Comparison of ENCODE assay signal across 8 cellular contexts in genomic region chr7:101507791-101508252, GRCh38.
DNase-seq lines count a peak whose midpoint lies in the region; ATAC-seq and TF ChIP-seq lines count a peak whose summit lies in the region.

No MANE protein-coding gene starts in this region.

- H3K27me3 ChIP-seq in thyroid gland = no peaks in the 10 kb centered on the region

- intact Hi-C loops in left colon (cut with DNase I, micrococcal nuclease) (loop anchor here in 1 of 2 donors (10.0 kb wide), 1 partner anchor 143 kb away; the partner anchor contains the start of gene COL26A1), thyroid gland (cut with DNase I) (no loop called here)

- no peaks in the 10 kb centered on the region for H3K4me1 ChIP-seq in thyroid gland

- TF ChIP-seq CTCF in thyroid gland (IDR thresholded peaks at IDR 0.05) = peak in 5 of 6 experiments; percentile 15 to 71 (median 51)

- 14 to 22% methylated on average over 9 of the region's 9 CpGs for WGBS in thyroid gland, 2 donors

- TF ChIP-seq POLR2A in thyroid gland (IDR thresholded peaks at IDR 0.05) = no peak

- H3K36me3 ChIP-seq in thyroid gland = no peaks in the 10 kb centered on the region

- H3K27ac ChIP-seq in thyroid gland = no peak overlapping the region

- DNase-seq in DMS 273 treated with DMSO at 0.1 percent for 48 hours (lab: John Stamatoyannopoulos, UW) (peak; percentile 76), HuH-7.5 (ENCODE audit: low spot score) (peak; percentile 68), OCI-M2 (lab: John Stamatoyannopoulos, UW; ENCODE audit: unreplicated experiment) (peak; percentile 3), amniotic epithelial cell (ENCODE audit: low read depth) (peak; percentile 19), left colon (peak in 1 of 2 donors; percentile 35), thyroid gland (peak; percentile 35 to 42), GM19238 (ENCODE audit: insufficient read length, low spot score) (no peak), activated gamma-delta T cell (lab: John Stamatoyannopoulos, UW) (no peak)

- H3K4me3 ChIP-seq in thyroid gland (replicated peaks in 1 of 3) = no peak overlapping the region

- peak; percentile 31 for ATAC-seq in left colon

- H3K9me3 ChIP-seq in thyroid gland = no peaks in the 10 kb centered on the region

Comparison
In these comparisons a context has a peak if more than half of its experiments do, and no peak if none do; other contexts are left out.
1. DNase-seq: peak in DMS 273 treated with DMSO at 0.1 percent for 48 hours (single experiment), HuH-7.5 (single experiment), OCI-M2 (single experiment), amniotic epithelial cell (single experiment) and thyroid gland (2 of 2); none in GM19238 (single experiment) and activated gamma-delta T cell (single experiment).